ENCODE assay signal across 34 cellular contexts in genomic region chr1:9016455-9016854, GRCh38. TPM values are rescaled to one million over a fixed set of nuclear protein-coding genes. Genes with fewer than 3 reads are reported as not detected.
"Had no signal": no experiment of that assay in that cellular context is flagged by ENCODE, and none has a peak within 500 bp of the region (broad histone marks: within the 10 kb centered on the region; RNA-seq: fewer than 3 reads in every experiment).

No MANE protein-coding gene starts in this region.

- H2AFZ ChIP-seq: neural progenitor cell had no signal

- H3K27ac ChIP-seq: left lung, lower lobe of right lung, neural progenitor cell, neutrophil, ovary, right atrium auricular region, sigmoid colon, spleen, tibial nerve, uterus had no signal

- H3K36me3 Mint-ChIP-seq: immature natural killer cell; naive thymus-derived CD8-positive, alpha-beta T cell; neural progenitor cell; stimulated activated effector memory CD8-positive, alpha-beta T cell treated with anti-CD3 and anti-CD28 coated beads, Interleukin-12 subunit alpha, Interleukin-12 subunit beta, amount 100 ng/mL, for 72 hours; type B pancreatic cell had no signal

- FAIRE-seq: islet of Langerhans, kidney, small intestine had no signal

- H3K4me3 Mint-ChIP-seq: immature natural killer cell; naive thymus-derived CD8-positive, alpha-beta T cell; nephron progenitor cell; stimulated activated effector memory CD8-positive, alpha-beta T cell treated with anti-CD3 and anti-CD28 coated beads, Interleukin-12 subunit alpha, Interleukin-12 subunit beta, amount 100 ng/mL, for 72 hours; stimulated activated naive CD8-positive, alpha-beta T cell treated with anti-CD3 and anti-CD28 coated beads, Interleukin-15, amount 100 ng/mL, for 72 hours; type B pancreatic cell had no signal

- H3K4me2 ChIP-seq: neural progenitor cell had no signal

- H3K27ac Mint-ChIP-seq: immature natural killer cell; nephron progenitor cell; neural progenitor cell; progenitor cell of endocrine pancreas; stimulated activated effector memory CD8-positive, alpha-beta T cell treated with anti-CD3 and anti-CD28 coated beads, Interleukin-12 subunit alpha, Interleukin-12 subunit beta, amount 100 ng/mL, for 72 hours; type B pancreatic cell had no signal

- H3K9me3 Mint-ChIP-seq: immature natural killer cell; naive thymus-derived CD8-positive, alpha-beta T cell; nephron progenitor cell; neural progenitor cell; stimulated activated effector memory CD8-positive, alpha-beta T cell treated with anti-CD3 and anti-CD28 coated beads, Interleukin-12 subunit alpha, Interleukin-12 subunit beta, amount 100 ng/mL, for 72 hours; stimulated activated naive CD8-positive, alpha-beta T cell treated with anti-CD3 and anti-CD28 coated beads, Interleukin-15, amount 100 ng/mL, for 72 hours; type B pancreatic cell had no signal

- H3K9me3 ChIP-seq: left lung, lower lobe of right lung, neutrophil, ovary, right atrium auricular region, sigmoid colon, spleen, tibial nerve, uterus had no signal

- H3K36me3 ChIP-seq: left lung, lower lobe of right lung, neural progenitor cell, neutrophil, ovary, right atrium auricular region, sigmoid colon, spleen, tibial nerve, uterus had no signal

- H3K9ac ChIP-seq: neural progenitor cell had no signal

- H3K4me1 Mint-ChIP-seq: immature natural killer cell; stimulated activated effector memory CD8-positive, alpha-beta T cell treated with anti-CD3 and anti-CD28 coated beads, Interleukin-12 subunit alpha, Interleukin-12 subunit beta, amount 100 ng/mL, for 72 hours had no signal

- ATAC-seq: left colon; left lung; lower lobe of right lung; naive thymus-derived CD8-positive, alpha-beta T cell; stimulated activated effector memory CD8-positive, alpha-beta T cell treated with anti-CD3 and anti-CD28 coated beads, Interleukin-12 subunit alpha, Interleukin-12 subunit beta, amount 100 ng/mL, for 72 hours; stimulated activated naive CD8-positive, alpha-beta T cell treated with anti-CD3 and anti-CD28 coated beads, Interleukin-15, amount 100 ng/mL, for 72 hours had no signal

- H3K4me3 ChIP-seq: left lung, lower lobe of right lung, neural progenitor cell, ovary, right atrium auricular region, sigmoid colon, spleen, tibial nerve, uterus had no signal

- H3K27me3 Mint-ChIP-seq: type B pancreatic cell had no signal

- DNase-seq: hypothalamus; immature natural killer cell; kidney; left colon; left lung; lower lobe of right lung; mammary epithelial cell; mesenchymal stem cell; naive thymus-derived CD8-positive, alpha-beta T cell; nephron progenitor cell; occipital lobe; ovary; sigmoid colon; small intestine; spleen; stimulated activated CD4-positive, alpha-beta T cell treated with anti-CD3 and anti-CD28 coated beads, Interleukin-4, amount 100 ng/mL, for 24 hours; stimulated activated naive CD4-positive, alpha-beta T cell treated with Interleukin-2 at 50 U/mL for 16 hours; stimulated activated naive CD8-positive, alpha-beta T cell treated with anti-CD3 and anti-CD28 coated beads, Interleukin-15, amount 100 ng/mL, for 72 hours; substantia nigra; uterus had no signal

- H3K4me1 ChIP-seq: neural progenitor cell, sigmoid colon, uterus had no signal

- H3K27me3 ChIP-seq: left lung, neural progenitor cell, neutrophil, ovary, right atrium auricular region, sigmoid colon, spleen, tibial nerve, uterus had no signal

RNA-seq across cellular contexts. Expression of gene SLC2A7, which starts 9.8 kb away (rescaled TPM):
- total RNA-seq: kidney; left colon; liver; lower lobe of right lung; mammary epithelial cell; mucosa of gallbladder; naive thymus-derived CD8-positive, alpha-beta T cell; occipital lobe; ovary; progenitor cell of endocrine pancreas; pulmonary artery endothelial cell; renal cortical epithelial cell; right atrium auricular region; sigmoid colon; spleen; temporal lobe; tibial nerve; ureter; uterus had no signal
- polyA plus RNA-seq: immature natural killer cell, liver, mammary epithelial cell, ovary, spleen had no signal

RNA-seq across cellular contexts. Expression of gene SLC2A5, which starts 53.0 kb away (rescaled TPM):
- total RNA-seq: progenitor cell of endocrine pancreas, pulmonary artery endothelial cell had no signal
- polyA plus RNA-seq: naive thymus-derived CD8-positive, alpha-beta T cell had no signal
